ENCODE assay signal across 8 cellular contexts in genomic region chr20:5056801-5057599, GRCh38. TPM values are rescaled to one million over a fixed set of nuclear protein-coding genes. Genes with fewer than 3 reads are reported as not detected.
A peak's percentile ranks its signal among the peaks of the same experiment; 100 is the strongest.
DNase-seq lines count a peak whose midpoint lies in the region; ATAC-seq and TF ChIP-seq lines count a peak whose summit lies in the region.

No MANE protein-coding gene starts in this region.

- DNase-seq in A673 (ENCODE audit: low spot score) (peak; percentile 21), Panc1 (ENCODE audit: low read depth, low spot score) (no peak), globus pallidus (ENCODE audit: low spot score) (peak; percentile 63), glutamatergic neuron (no peak)
- DNase-seq in activated T-cell treated with anti-CD3 and anti-CD28 coated beads, Interleukin-2, amount 50 U/mL, for 24 hours: peak; percentile 69
- peak; percentile 30 to 36 for DNase-seq in stimulated activated CD4-positive, alpha-beta T cell treated with anti-CD3 and anti-CD28 coated beads, Interleukin-15, amount 100 ng/mL, for 1 hour (ENCODE audit: low read depth in 1 of 2, low spot score in 1 of 2)

- peaks cover 29% of the 10 kb centered on the region for H3K4me1 Mint-ChIP-seq in activated T-cell treated with anti-CD3 and anti-CD28 coated beads, Interleukin-2, amount 50 U/mL, for 24 hours (ENCODE audit: low read depth)
- H3K4me1 Mint-ChIP-seq in glutamatergic neuron (ENCODE audit: low read depth, unreplicated experiment): no peaks in the 10 kb centered on the region

- no peaks in the 10 kb centered on the region for H3K36me3 ChIP-seq in A673 (ENCODE audit: insufficient read depth, low read length, poor library complexity, severe bottlenecking)
- H3K36me3 ChIP-seq in Panc1 (ENCODE audit: control insufficient read depth, insufficient read depth, low read length): no peaks in the 10 kb centered on the region

- CTCF ChIA-PET in A673 (lab: Charles Lee): no interaction called here
- CTCF ChIA-PET in Panc1 (lab: Charles Lee): interaction anchor here (1.0 kb wide), 1 partner anchor 44 kb away, joined by 4 read pairs; no protein-coding TSS in a partner anchor

- H3K4me3 Mint-ChIP-seq in activated T-cell treated with anti-CD3 and anti-CD28 coated beads, Interleukin-2, amount 50 U/mL, for 24 hours: no peak overlapping the region
- no peak overlapping the region for H3K4me3 Mint-ChIP-seq in glutamatergic neuron (ENCODE audit: unreplicated experiment)

- H3K4me3 ChIP-seq in A673 (ENCODE audit: low read depth, low read length, poor library complexity, severe bottlenecking) (no peak overlapping the region), Panc1 (ENCODE audit: low read depth in 2 of 2, low read length in 2 of 2) (no peak overlapping the region)

- ATAC-seq in GM21367 (IDR thresholded peaks at IDR 0.05; ENCODE audit: unreplicated experiment) (peak; percentile 64), Panc1 (peak; percentile 68), HG03280 (IDR thresholded peaks at IDR 0.05; ENCODE audit: unreplicated experiment) (no peak)

- H3K27ac Mint-ChIP-seq in activated T-cell treated with anti-CD3 and anti-CD28 coated beads, Interleukin-2, amount 50 U/mL, for 24 hours: peak overlapping the region; percentile 83
- H3K27ac Mint-ChIP-seq in glutamatergic neuron (ENCODE audit: unreplicated experiment): no peak overlapping the region

- intact Hi-C loops in A673 (cut with micrococcal nuclease; ENCODE audit: unreplicated experiment) (no loop called here), Panc1 (cut with micrococcal nuclease; ENCODE audit: unreplicated experiment) (no loop called here)

- H3K36me3 Mint-ChIP-seq in activated T-cell treated with anti-CD3 and anti-CD28 coated beads, Interleukin-2, amount 50 U/mL, for 24 hours (ENCODE audit: low read depth): no peaks in the 10 kb centered on the region
- H3K36me3 Mint-ChIP-seq in glutamatergic neuron (ENCODE audit: unreplicated experiment): no peaks in the 10 kb centered on the region

- no peak overlapping the region for H3K27ac ChIP-seq in A673 (ENCODE audit: low read depth, low read length, poor library complexity, severe bottlenecking)
- no peak overlapping the region for H3K27ac ChIP-seq in Panc1 (ENCODE audit: low read length)

- peak; percentile 47 for TF ChIP-seq CTCF in A673 (conservative IDR thresholded peaks at IDR 0.05; ENCODE audit: low read depth, low read length)
- TF ChIP-seq CTCF in Panc1 (IDR thresholded peaks at IDR 0.05): peak; percentile 66; the same call in 1 of the 2 replicates
- TF ChIP-seq CTCF in glutamatergic neuron (IDR thresholded peaks at IDR 0.05; ENCODE audit: partially characterized antibody, unreplicated experiment): no peak

- no peaks in the 10 kb centered on the region for H3K27me3 Mint-ChIP-seq in activated T-cell treated with anti-CD3 and anti-CD28 coated beads, Interleukin-2, amount 50 U/mL, for 24 hours
- H3K27me3 Mint-ChIP-seq in glutamatergic neuron (ENCODE audit: unreplicated experiment): no peaks in the 10 kb centered on the region

- H3K4me1 ChIP-seq in A673 (ENCODE audit: insufficient read depth, low read length, poor library complexity, severe bottlenecking) (no peaks in the 10 kb centered on the region), Panc1 (ENCODE audit: control insufficient read depth, insufficient read depth, low read length) (no peaks in the 10 kb centered on the region)

- BruUV-seq in A673 (replicated peaks; lab: Mats Ljungman, UMichigan) (no TSS peak), Panc1 (replicated peaks; lab: Mats Ljungman, UMichigan) (no TSS peak)

- H3K9me3 ChIP-seq in A673 (ENCODE audit: low read depth, low read length, poor library complexity, severe bottlenecking) (no peaks in the 10 kb centered on the region), Panc1 (ENCODE audit: control insufficient read depth, insufficient read depth, low read depth, low read length) (no peaks in the 10 kb centered on the region)

- no peaks in the 10 kb centered on the region for H3K27me3 ChIP-seq in A673 (replicated peaks; ENCODE audit: insufficient read depth, low read depth, low read length, poor library complexity)
- H3K27me3 ChIP-seq in Panc1 (ENCODE audit: control insufficient read depth, insufficient read depth, low read length): no peaks in the 10 kb centered on the region

- POLR2A ChIA-PET in A673 (lab: Charles Lee; ENCODE audit: low non-redundant PET): interaction anchor here (0.5 kb wide), 1 partner anchor 20 kb away, joined by 4 read pairs; no protein-coding TSS in a partner anchor
- POLR2A ChIA-PET in Panc1 (lab: Charles Lee): no interaction called here

- in situ Hi-C loops in Panc1 (cut with HindIII; ENCODE audit: low pct_unique_long_range_greater_than_20kb, low sequenced_read_pairs): no loop called here

- H3K9me3 Mint-ChIP-seq in activated T-cell treated with anti-CD3 and anti-CD28 coated beads, Interleukin-2, amount 50 U/mL, for 24 hours: no peaks in the 10 kb centered on the region
- no peaks in the 10 kb centered on the region for H3K9me3 Mint-ChIP-seq in glutamatergic neuron (ENCODE audit: unreplicated experiment)

RNA-seq across cellular contexts. Expression of gene SLC23A2, which starts 55.7 kb away (rescaled TPM):
- total RNA-seq in A673 (2021) (29.4 and 31.5 TPM in 2 replicates), Panc1 (2021; ENCODE audit: unreplicated experiment) (14.6 TPM), glutamatergic neuron (ENCODE audit: unreplicated experiment) (20.4 TPM)
- 9.0 TPM for polyA plus RNA-seq in Panc1 (2012; ENCODE audit: insufficient read length)

RNA-seq across cellular contexts. Expression of gene TMEM230, which starts 55.9 kb away (rescaled TPM):
- total RNA-seq in A673 (2021) (94.6 and 105 TPM in 2 replicates), Panc1 (2021; ENCODE audit: unreplicated experiment) (89.3 TPM), glutamatergic neuron (ENCODE audit: unreplicated experiment) (78.2 TPM)
- 77.7 TPM for polyA plus RNA-seq in Panc1 (2012; ENCODE audit: insufficient read length)

Comparison
In these comparisons a context has a peak if more than half of its experiments do, and no peak if none do; other contexts are left out.
1. DNase-seq: peak in A673 (single experiment), activated T-cell treated with anti-CD3 and anti-CD28 coated beads, Interleukin-2, amount 50 U/mL, for 24 hours (single experiment), globus pallidus (single experiment) and stimulated activated CD4-positive, alpha-beta T cell treated with anti-CD3 and anti-CD28 coated beads, Interleukin-15, amount 100 ng/mL, for 1 hour (2 of 2); none in Panc1 (single experiment) and glutamatergic neuron (single experiment).